ENCODE assay signal across 19 cellular contexts in the genomic region with DNA sequence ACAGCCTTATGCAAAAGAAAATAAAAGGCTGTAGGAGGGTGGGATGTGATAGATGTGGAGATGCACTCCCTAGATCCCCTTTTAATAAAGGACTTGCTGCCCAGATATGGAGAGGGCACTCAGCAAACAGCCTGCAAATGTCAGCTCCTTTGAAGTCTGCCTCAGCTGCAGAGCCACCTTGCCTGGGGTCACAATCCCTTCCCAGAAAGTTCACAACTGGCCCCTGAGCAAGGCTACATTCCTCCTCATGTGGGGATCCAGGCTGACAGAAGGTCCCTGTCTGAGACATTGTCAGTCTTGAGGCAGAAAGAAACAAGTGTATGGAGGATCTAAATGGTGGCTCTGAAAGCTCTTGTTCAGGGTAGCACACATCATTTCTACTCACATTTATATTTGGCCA.
"Had no signal": no experiment of that assay in that cellular context is flagged by ENCODE, and none has a peak within 500 bp of the region (broad histone marks: within the 10 kb centered on the region; RNA-seq: fewer than 3 reads in every experiment).

No MANE protein-coding gene starts in this region.

- H3K36me3 Mint-ChIP-seq: mesothelial cell of epicardium had no signal

- H3K27ac Mint-ChIP-seq: dendritic cell treated with granulocyte-macrophage colony-stimulating factor and Interleukin-4, amounts not matched to agents 40 ng/mL and 50 ng/mL, for 4 days; mesothelial cell of epicardium; naive B cell had no signal

- H2AFZ ChIP-seq: hepatocyte had no signal

- H3K4me2 ChIP-seq: hepatocyte had no signal

- H3K27me3 Mint-ChIP-seq: dendritic cell treated with granulocyte-macrophage colony-stimulating factor and Interleukin-4, amounts not matched to agents 40 ng/mL and 50 ng/mL, for 4 days; naive thymus-derived CD8-positive, alpha-beta T cell had no signal

- H3K9me3 ChIP-seq: colonic mucosa, lower lobe of right lung, mucosa of descending colon had no signal

- H3K27me3 ChIP-seq: colonic mucosa, heart left ventricle, hepatocyte, left lung had no signal

- H3K4me1 ChIP-seq: colonic mucosa, esophagus muscularis mucosa, foreskin keratinocyte, gastroesophageal sphincter, lower lobe of right lung had no signal

- H3K36me3 ChIP-seq: colonic mucosa, esophagus muscularis mucosa, gastroesophageal sphincter, heart left ventricle, left lung, lower lobe of right lung had no signal

- H3K4me3 Mint-ChIP-seq: dendritic cell treated with granulocyte-macrophage colony-stimulating factor and Interleukin-4, amounts not matched to agents 40 ng/mL and 50 ng/mL, for 4 days; immature natural killer cell; mesothelial cell of epicardium; naive B cell; naive thymus-derived CD8-positive, alpha-beta T cell had no signal

- H3K4me1 Mint-ChIP-seq: mesothelial cell of epicardium had no signal

- H3K27ac ChIP-seq: colonic mucosa, esophagus muscularis mucosa, foreskin keratinocyte, gastroesophageal sphincter, heart left ventricle, hepatocyte, left lung, lower lobe of right lung had no signal

- H3K4me3 ChIP-seq: colonic mucosa, esophagus muscularis mucosa, gastroesophageal sphincter, heart left ventricle, hepatocyte, left lung, lower lobe of right lung, mucosa of descending colon had no signal

- DNase-seq: colonic mucosa; cortex of kidney; effector CD8-positive, alpha-beta T cell; foreskin keratinocyte; heart left ventricle; hypothalamus; immature natural killer cell; left cardiac atrium; left lung; left ventricle myocardium superior; lower lobe of right lung; mucosa of descending colon; naive B cell; naive thymus-derived CD8-positive, alpha-beta T cell had no signal

- ATAC-seq: foreskin keratinocyte; gastroesophageal sphincter; heart left ventricle; left cardiac atrium; left lung; left ventricle myocardium superior; lower lobe of right lung; mucosa of descending colon; naive thymus-derived CD8-positive, alpha-beta T cell had no signal
